24 cellular contexts compared by ENCODE assay signal in genomic region chr7:28382146-28382545, GRCh38. TPM values are rescaled to one million over a fixed set of nuclear protein-coding genes. Genes with fewer than 3 reads are reported as not detected.
DNase-seq lines count a peak whose midpoint lies in the region; ATAC-seq, FAIRE-seq and TF ChIP-seq lines count a peak whose summit lies in the region.
"Had no signal": no experiment of that assay in that cellular context is flagged by ENCODE, and none has a peak within 500 bp of the region (broad histone marks: within the 10 kb centered on the region; RNA-seq: fewer than 3 reads in every experiment).

No MANE protein-coding gene starts in this region.

- RAD21 ChIA-PET in GM12878 (lab: Charles Lee; ENCODE audit: unreplicated experiment) = no interaction called here

- intact Hi-C loops in GM12878 (cut with micrococcal nuclease; ENCODE audit: unreplicated experiment) = no loop called here
- intact Hi-C loops in left cardiac atrium (cut with DNase I) = loop anchor here in 1 of 2 donors (2.0 kb wide), 1 partner anchor 85 kb away; no protein-coding TSS in a partner anchor

- H3K27me3 ChIP-seq in MM.1S (replicated peaks; ENCODE audit: insufficient read depth, low read length) (no peaks in the 10 kb centered on the region), GM12878 (replicated peaks in 1 of 2; ENCODE audit: control insufficient read depth in 2 of 2, insufficient read depth in 2 of 2, low read length in 1 of 2) (no peaks in the 10 kb centered on the region)
- H3K27me3 ChIP-seq: BE2C; BLaER1 treated with 17β-estradiol and CSF1 and Interleukin-3, amounts not matched to agents 10 nM and 100 nM had no signal

- H3F3A ChIP-seq in MM.1S (ENCODE audit: insufficient read depth, low read length) = no peaks in the 10 kb centered on the region

- no peak for TF ChIP-seq RAD21 in GM12878 (IDR thresholded peaks at IDR 0.05; ENCODE audit: insufficient read depth, low read depth, low read length)

- POLR2A ChIA-PET in GM12878 (lab: Charles Lee) = no interaction called here

- peak; percentile 53 for FAIRE-seq in GM12892 (lab: Jason Lieb, UNC)
- FAIRE-seq in GM12878 (lab: Jason Lieb, UNC) = no peak
- FAIRE-seq in urothelium cell line (lab: Jason Lieb, UNC) = peak; percentile 32
- FAIRE-seq: A549, D721Med, GM19239 had no signal

- TF ChIP-seq CTCF in MM.1S (IDR thresholded peaks at IDR 0.05; ENCODE audit: low read length) (no peak), GM12878 (IDR thresholded peaks at IDR 0.05 in 2 of 3, conservative IDR thresholded peaks at IDR 0.05 in 1 of 3; ENCODE audit: control insufficient read depth in 2 of 3, extremely low read depth in 1 of 3, insufficient read depth in 1 of 3, low read depth in 3 of 3, low read length in 3 of 3) (no peak), coronary artery (IDR thresholded peaks at IDR 0.05) (no peak), GM20000 (IDR thresholded peaks at IDR 0.05; ENCODE audit: extremely low read depth, missing control alignments) (no peak)

- no peaks in the 10 kb centered on the region for H3K79me2 ChIP-seq in MM.1S (ENCODE audit: low read length)
- H3K79me2 ChIP-seq in GM12878 (ENCODE audit: control insufficient read depth, insufficient read depth, low read length) = no peaks in the 10 kb centered on the region

- H3K4me3 ChIP-seq in MM.1S (ENCODE audit: low read length) = no peak overlapping the region
- H3K4me3 ChIP-seq in GM12878 = no peak overlapping the region
- no peak overlapping the region for H3K4me3 ChIP-seq in coronary artery
- H3K4me3 ChIP-seq: A549; BLaER1 treated with 17β-estradiol and CSF1 and Interleukin-3, amounts not matched to agents 10 nM and 100 nM; GM23338 had no signal

- no peak for TF ChIP-seq POLR2A in GM12892 (IDR thresholded peaks at IDR 0.05; ENCODE audit: low read depth, low read length)
- TF ChIP-seq POLR2A in GM12878 (IDR thresholded peaks at IDR 0.05; ENCODE audit: low read depth, low read length) = no peak

- H3K4me2 ChIP-seq in MM.1S (ENCODE audit: low read depth, low read length) = peak overlapping the region; percentile 2; the same call in 1 of the 2 replicates
- no peak overlapping the region for H3K4me2 ChIP-seq in GM12878 (ENCODE audit: control insufficient read depth, insufficient read depth)
- H3K4me2 ChIP-seq: A549; BLaER1 treated with 17β-estradiol and CSF1 and Interleukin-3, amounts not matched to agents 10 nM and 100 nM; GM23338 had no signal

- CTCF ChIA-PET in GM12878 (lab: Yijun Ruan, JAX) = interaction anchor here (0.8 to 1.0 kb wide), 2 partner anchors 11 to 472 kb away, joined by 3 to 4 read pairs; no protein-coding TSS in a partner anchor

- no peak for TF ChIP-seq EP300 in GM12878 (IDR thresholded peaks at IDR 0.05; ENCODE audit: borderline replicate concordance in 1 of 2, control insufficient read depth in 1 of 2, low read depth in 2 of 2, low read length in 2 of 2)

- H3K36me3 ChIP-seq in MM.1S (replicated peaks; ENCODE audit: insufficient read depth, low read length) (no peaks in the 10 kb centered on the region), GM12878 (ENCODE audit: control insufficient read depth in 2 of 2, insufficient read depth in 2 of 2, low read length in 1 of 2) (no peaks in the 10 kb centered on the region)
- H3K36me3 ChIP-seq: BE2C; BLaER1 treated with 17β-estradiol and CSF1 and Interleukin-3, amounts not matched to agents 10 nM and 100 nM had no signal

- H4K20me1 ChIP-seq in MM.1S (ENCODE audit: insufficient read depth, low read length) (no peaks in the 10 kb centered on the region), GM12878 (ENCODE audit: control insufficient read depth, insufficient read depth) (no peaks in the 10 kb centered on the region)
- H4K20me1 ChIP-seq: BLaER1 treated with 17β-estradiol and CSF1 and Interleukin-3, amounts not matched to agents 10 nM and 100 nM had no signal

- no peaks in the 10 kb centered on the region for H3K9me3 ChIP-seq in MM.1S (replicated peaks; ENCODE audit: insufficient read depth, low read length)
- H3K9me3 ChIP-seq in GM12878 (replicated peaks; ENCODE audit: control insufficient read depth, insufficient read depth, low read length) = no peaks in the 10 kb centered on the region
- H3K9me3 ChIP-seq: A549, BE2C had no signal

- H3K4me1 ChIP-seq in MM.1S (ENCODE audit: low read length) (peaks cover 13% of the 10 kb centered on the region), GM12878 (ENCODE audit: control insufficient read depth, insufficient read depth, low read length) (no peaks in the 10 kb centered on the region; the same call in 1 of the 2 replicates)
- H3K4me1 ChIP-seq: BLaER1 treated with 17β-estradiol and CSF1 and Interleukin-3, amounts not matched to agents 10 nM and 100 nM had no signal

- H3K9me2 ChIP-seq in MM.1S (replicated peaks; ENCODE audit: insufficient read depth, low read length) = no peaks in the 10 kb centered on the region

- no peak overlapping the region for H3K9ac ChIP-seq in MM.1S (ENCODE audit: low read length)
- no peak overlapping the region for H3K9ac ChIP-seq in GM12878 (ENCODE audit: control insufficient read depth, insufficient read depth, low read length)
- H3K9ac ChIP-seq: BLaER1 treated with 17β-estradiol and CSF1 and Interleukin-3, amounts not matched to agents 10 nM and 100 nM had no signal

- 17% methylated on average over 5 of the region's 5 CpGs for WGBS in GM12878 (ENCODE audit: insufficient coverage, insufficient replicate concordance, low lambda C conversion rate, missing lambda C conversion rate)

- no peak overlapping the region for H2AFZ ChIP-seq in MM.1S (ENCODE audit: low read length)
- H2AFZ ChIP-seq in GM12878 (ENCODE audit: control insufficient read depth, low read depth, low read length) = no peak overlapping the region
- H2AFZ ChIP-seq: GM23338 had no signal

- in situ Hi-C loops in GM12878 (cut with MboI) = loop anchor here (5.0 kb wide), 1 partner anchor 475 kb away; no protein-coding TSS in a partner anchor

- no peak for DNase-seq in GM12892 (ENCODE audit: insufficient read length)
- DNase-seq in MM.1S = peak; percentile 70
- no peak for DNase-seq in GM12878 (ENCODE audit: low read depth, low spot score)
- no peak for DNase-seq in urothelium cell line (ENCODE audit: low spot score)
- no peak for DNase-seq in coronary artery (ENCODE audit: low spot score)
- DNase-seq in left cardiac atrium = no peak
- DNase-seq in GM20000 (ENCODE audit: low spot score) = no peak
- DNase-seq: 8988T; ACHN; AML-193; BE2C; CD4-positive, alpha-beta T cell; CD8-positive, alpha-beta memory T cell; DMS 273 treated with DMSO at 0.1 percent for 48 hours; DMS79; EL; GDM1; H9 had no signal

- H3K27ac ChIP-seq in MM.1S (ENCODE audit: low read length) (no peak overlapping the region), GM12878 (ENCODE audit: control insufficient read depth, insufficient read depth) (no peak overlapping the region), coronary artery (no peak overlapping the region)
- H3K27ac ChIP-seq: A549; BLaER1 treated with 17β-estradiol and CSF1 and Interleukin-3, amounts not matched to agents 10 nM and 100 nM had no signal

- SMC1A ChIA-PET in GM12878 (lab: Charles Lee; ENCODE audit: uncharacterized antibody, unreplicated experiment) = no interaction called here

- ATAC-seq in GM12878 (peak; percentile 84), left cardiac atrium (no peak)
- ATAC-seq: A549, GM23338, HCT116 had no signal

- BruUV-seq in GM12878 (replicated peaks; lab: Mats Ljungman, UMichigan) = no TSS peak

TF ChIP-seq in GM12878, 131 proteins besides CTCF, POLR2A, EP300 and RAD21:
- TF ChIP-seq NBN (IDR thresholded peaks at IDR 0.05) (no peak), EED (IDR thresholded peaks at IDR 0.05; ENCODE audit: low read depth) (0 out of 2 replicates have a peak, but pooled peaks have one; percentile 15), GATAD2B (conservative IDR thresholded peaks at IDR 0.05; ENCODE audit: low read depth) (no peak), POLR2AphosphoS2 (IDR thresholded peaks at IDR 0.05; ENCODE audit: low read depth, low read length) (no peak)
TF ChIP-seq in GM12878: peak in this region for 1.

RNA-seq across cellular contexts. Expression of gene CREB5, which starts 30.2 kb away (rescaled TPM):
- polyA plus RNA-seq in GM12892 (2012; ENCODE audit: missing spikeins) = 13.6 TPM
- total RNA-seq in GM12878 (2013; cell fraction: nucleolus; rRNA removed) = 709 and 724 TPM in 2 replicates
- 74.1 and 75.6 TPM in 2 replicates for total RNA-seq in GM12878 (2014; rRNA removed)
- 50.0 and 61.2 TPM in 2 replicates for total RNA-seq in GM12878 (2014; rRNA removed; fragmentation: Illumina TruSeq; extraction: Trizol)
- 65.7 and 66.8 TPM in 2 replicates for total RNA-seq in GM12878 (2021)
- 6.7 TPM for polyA plus RNA-seq in GM12878 (2011; ENCODE audit: low read depth)
- 42.0 and 60.2 TPM in 2 replicates for polyA plus RNA-seq in GM12878 (2011; rRNA removed)
- 54.0 and 54.3 TPM in 2 replicates for polyA plus RNA-seq in GM12878 (2011; cell fraction: cytosol; rRNA removed)
- 268 and 302 TPM in 2 replicates for polyA plus RNA-seq in GM12878 (2011; cell fraction: nucleus; rRNA removed)
- 8.8 and 12.5 TPM in 2 replicates for polyA plus RNA-seq in GM12878 (2012)
- polyA plus RNA-seq in GM12878 (2014; fragmentation: Illumina TruSeq; extraction: Trizol) = 50.9 and 64.8 TPM in 2 replicates
- polyA plus RNA-seq in GM12878 (2014; fragmentation: Nextera tagmentation; extraction: Ambion mirVana) = 10 to 100 TPM; 12.9 to 29.2 TPM
- polyA plus RNA-seq in GM12878 (2014; rRNA removed) = 46.9 and 55.0 TPM in 2 replicates
- polyA plus RNA-seq in GM12878 (2016; fragmentation: Nextera tagmentation; extraction: Ambion mirVana) = 10 to 100 TPM; 50.6 to 57.0 TPM
- polyA minus RNA-seq in GM12878 (2011; rRNA and poly(A)+ RNA removed) = 136 and 141 TPM in 2 replicates
- 24.7 TPM in 2 replicates for polyA minus RNA-seq in GM12878 (2011; cell fraction: cytosol; rRNA and poly(A)+ RNA removed)
- polyA minus RNA-seq in GM12878 (2011; cell fraction: nucleus; rRNA and poly(A)+ RNA removed) = 193 and 361 TPM in 2 replicates
- total RNA-seq in left cardiac atrium = 10 to 100 TPM in 1 of 2 donors, 1 to 10 TPM in 1; 7.7 to 11.6 TPM
- total RNA-seq: CD8-positive, alpha-beta memory T cell had no signal
- polyA plus RNA-seq: CD8-positive, alpha-beta memory T cell had no signal

Comparison
In these comparisons a context has a peak if more than half of its experiments do, and no peak if none do; other contexts are left out.
1. RNA of gene CREB5, which starts 30.2 kb away (total RNA-seq): 50.0 to 724 TPM in GM12878; 7.7 to 11.6 TPM in left cardiac atrium; every median in the first group is over 4 times any median in the second.